ENCODE assay signal across 12 cellular contexts in genomic region chr15:39455502-39455991, GRCh38.
A peak's percentile ranks its signal among the peaks of the same experiment; 100 is the strongest.
DNase-seq lines count a peak whose midpoint lies in the region; ATAC-seq, FAIRE-seq and TF ChIP-seq lines count a peak whose summit lies in the region.
"Had no signal": no experiment of that assay in that cellular context is flagged by ENCODE, and none has a peak within 500 bp of the region (broad histone marks: within the 10 kb centered on the region; RNA-seq: fewer than 3 reads in every experiment).

No MANE protein-coding gene starts in this region.

- TF ChIP-seq CTCF in C4-2B (conservative IDR thresholded peaks at IDR 0.05): no peak
- TF ChIP-seq CTCF in VCaP (conservative IDR thresholded peaks at IDR 0.05): no peak
- no peak for TF ChIP-seq CTCF in CD14-positive monocyte (IDR thresholded peaks at IDR 0.05)

- H3K36me3 Mint-ChIP-seq in CD14-positive monocyte: peaks cover 0 to 4% of the 10 kb centered on the region in 2 donors

- peak overlapping the region in 2 of 7 donors; percentile 92 to 94 for H3K27ac Mint-ChIP-seq in CD14-positive monocyte
- H3K27ac Mint-ChIP-seq: endodermal cell had no signal

- ATAC-seq in HG03460 (IDR thresholded peaks at IDR 0.05; ENCODE audit: unreplicated experiment): no peak

- no peaks in the 10 kb centered on the region for H3K27me3 Mint-ChIP-seq in CD14-positive monocyte (ENCODE audit: low read depth in 3 of 3)

- FAIRE-seq in RCC 7860 (lab: Jason Lieb, UNC): no peak

- peaks cover 0 to 3% (median 0%) of the 10 kb centered on the region in 7 donors for H3K9me3 Mint-ChIP-seq in CD14-positive monocyte

- peak overlapping the region; percentile 81; the same call in 1 of the 2 replicates for H3K27ac ChIP-seq in C4-2B
- H3K27ac ChIP-seq in VCaP: peak overlapping the region; percentile 88

- peak; percentile 11 for DNase-seq in HCEC 1CT
- peak; percentile 85 for DNase-seq in iris pigment epithelial cell (ENCODE audit: low read depth)
- no peak for DNase-seq in RCC 7860 (ENCODE audit: low spot score)
- no peak for DNase-seq in NCI-H524 treated with DMSO at 0.1 percent for 48 hours (lab: John Stamatoyannopoulos, UW)
- no peak for DNase-seq in CD14-positive monocyte (ENCODE audit: low spot score)
- DNase-seq: activated CD4-positive, alpha-beta T cell treated with anti-CD3 and anti-CD28 coated beads for 1 hour; activated naive CD4-positive, alpha-beta T cell treated with anti-CD3 and anti-CD28 coated beads, Interleukin-2, amount 50 U/mL, for 16 hours; endodermal cell; NCI-H146 had no signal

- no peak overlapping the region for H3K4me3 Mint-ChIP-seq in CD14-positive monocyte
- H3K4me3 Mint-ChIP-seq: endodermal cell had no signal

- intact Hi-C loops in CD14-positive monocyte (cut with micrococcal nuclease): no loop called here

- H3K4me1 Mint-ChIP-seq in CD14-positive monocyte: peaks cover 22% of the 10 kb centered on the region
- H3K4me1 Mint-ChIP-seq: endodermal cell had no signal

Comparison
In these comparisons a context has a peak if more than half of its experiments do, and no peak if none do; other contexts are left out.
1. DNase-seq: peak in HCEC 1CT (single experiment) and iris pigment epithelial cell (single experiment); none in RCC 7860 (single experiment), NCI-H524 treated with DMSO at 0.1 percent for 48 hours (single experiment) and CD14-positive monocyte (single experiment).